Comparison of ENCODE assay signal across 17 cellular contexts in genomic region chr4:54912155-54912554, GRCh38.
"Had no signal": no experiment of that assay in that cellular context is flagged by ENCODE, and none has a peak within 500 bp of the region (broad histone marks: within the 10 kb centered on the region; RNA-seq: fewer than 3 reads in every experiment).

No MANE protein-coding gene starts in this region.

- H3K4me2 ChIP-seq: smooth muscle cell had no signal

- H3K27me3 ChIP-seq: colonic mucosa, esophagus squamous epithelium, gastroesophageal sphincter, ovary had no signal

- H3K36me3 Mint-ChIP-seq: naive thymus-derived CD8-positive, alpha-beta T cell had no signal

- H3K9me3 ChIP-seq: colonic mucosa, esophagus squamous epithelium, gastroesophageal sphincter, ovary had no signal

- H3K4me3 Mint-ChIP-seq: naive thymus-derived CD8-positive, alpha-beta T cell; neural crest cell had no signal

- H3K27ac Mint-ChIP-seq: progenitor cell of endocrine pancreas had no signal

- H3K4me3 ChIP-seq: colonic mucosa, esophagus squamous epithelium, gastroesophageal sphincter, mucosa of descending colon, ovary, smooth muscle cell had no signal

- H3K27ac ChIP-seq: colonic mucosa, esophagus squamous epithelium, gastroesophageal sphincter, ovary had no signal

- H3K4me1 Mint-ChIP-seq: neural crest cell had no signal

- H3K36me3 ChIP-seq: colonic mucosa, esophagus squamous epithelium, gastroesophageal sphincter, ovary had no signal

- H3K27me3 Mint-ChIP-seq: naive thymus-derived CD8-positive, alpha-beta T cell; progenitor cell of endocrine pancreas had no signal

- H3K4me1 ChIP-seq: colonic mucosa had no signal

- DNase-seq: colonic mucosa; esophagus squamous epithelium; foreskin fibroblast; glutamatergic neuron; left colon; left ventricle myocardium superior; mucosa of descending colon; naive thymus-derived CD8-positive, alpha-beta T cell; nucleus accumbens; ovary; right cardiac atrium; stimulated activated CD4-positive, alpha-beta T cell treated with anti-CD3 and anti-CD28 coated beads, Interleukin-2, amount 100 ng/mL, for 48 hours; stimulated activated naive CD4-positive, alpha-beta T cell treated with Interleukin-2 at 50 U/mL for 16 hours had no signal

- ATAC-seq: gastroesophageal sphincter; left colon; left ventricle myocardium superior; mucosa of descending colon; naive thymus-derived CD8-positive, alpha-beta T cell; right cardiac atrium had no signal
